Comparison of ENCODE assay signal across 1 cellular context in the genomic region with DNA sequence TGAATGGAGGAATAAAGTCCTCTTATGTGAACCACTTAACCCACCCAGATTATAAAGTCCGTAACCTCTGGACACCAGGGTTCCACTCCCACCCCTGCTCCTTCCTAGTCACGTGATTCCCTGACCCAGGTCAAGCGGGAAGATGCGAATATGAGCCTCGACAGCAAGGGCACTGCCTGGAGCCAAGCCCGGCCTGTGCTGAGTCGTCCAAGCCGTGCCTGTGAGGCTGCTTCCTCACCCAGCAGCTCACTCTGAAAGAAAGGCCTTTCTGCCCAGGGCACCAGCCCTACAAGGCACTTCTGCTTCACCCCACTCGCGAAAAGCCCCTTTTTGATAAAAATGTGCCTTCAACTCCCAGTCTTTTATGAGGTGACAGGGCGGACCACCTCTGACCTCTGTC.
TF ChIP-seq lines count a peak whose summit lies in the region.

No MANE protein-coding gene starts in this region.

TF ChIP-seq in SK-N-SH treated with all-trans-retinoic acid at 6 μM for 48 hours, 23 proteins besides CTCF, POLR2A, EP300 and RAD21 (continued from another document):
- TF ChIP-seq, protein P1, sequence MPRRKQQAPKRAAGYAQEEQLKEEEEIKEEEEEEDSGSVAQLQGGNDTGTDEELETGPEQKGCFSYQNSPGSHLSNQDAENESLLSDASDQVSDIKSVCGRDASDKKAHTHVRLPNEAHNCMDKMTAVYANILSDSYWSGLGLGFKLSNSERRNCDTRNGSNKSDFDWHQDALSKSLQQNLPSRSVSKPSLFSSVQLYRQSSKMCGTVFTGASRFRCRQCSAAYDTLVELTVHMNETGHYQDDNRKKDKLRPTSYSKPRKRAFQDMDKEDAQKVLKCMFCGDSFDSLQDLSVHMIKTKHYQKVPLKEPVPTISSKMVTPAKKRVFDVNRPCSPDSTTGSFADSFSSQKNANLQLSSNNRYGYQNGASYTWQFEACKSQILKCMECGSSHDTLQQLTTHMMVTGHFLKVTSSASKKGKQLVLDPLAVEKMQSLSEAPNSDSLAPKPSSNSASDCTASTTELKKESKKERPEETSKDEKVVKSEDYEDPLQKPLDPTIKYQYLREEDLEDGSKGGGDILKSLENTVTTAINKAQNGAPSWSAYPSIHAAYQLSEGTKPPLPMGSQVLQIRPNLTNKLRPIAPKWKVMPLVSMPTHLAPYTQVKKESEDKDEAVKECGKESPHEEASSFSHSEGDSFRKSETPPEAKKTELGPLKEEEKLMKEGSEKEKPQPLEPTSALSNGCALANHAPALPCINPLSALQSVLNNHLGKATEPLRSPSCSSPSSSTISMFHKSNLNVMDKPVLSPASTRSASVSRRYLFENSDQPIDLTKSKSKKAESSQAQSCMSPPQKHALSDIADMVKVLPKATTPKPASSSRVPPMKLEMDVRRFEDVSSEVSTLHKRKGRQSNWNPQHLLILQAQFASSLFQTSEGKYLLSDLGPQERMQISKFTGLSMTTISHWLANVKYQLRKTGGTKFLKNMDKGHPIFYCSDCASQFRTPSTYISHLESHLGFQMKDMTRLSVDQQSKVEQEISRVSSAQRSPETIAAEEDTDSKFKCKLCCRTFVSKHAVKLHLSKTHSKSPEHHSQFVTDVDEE (CRISPR knock-in tag; IDR thresholded peaks at IDR 0.05) = no peak
- TF ChIP-seq ZFP30 (CRISPR knock-in tag; IDR thresholded peaks at IDR 0.05) (no peak), ZC3H10 (CRISPR knock-in tag; IDR thresholded peaks at IDR 0.05) (no peak), ZNF70 (CRISPR knock-in tag; IDR thresholded peaks at IDR 0.05) (no peak)
